In genomic region chrX:16589826-16590225, GRCh38 we compare ENCODE assay signal across 22 cellular contexts.
"Had no signal": no experiment of that assay in that cellular context is flagged by ENCODE, and none has a peak within 500 bp of the region (broad histone marks: within the 10 kb centered on the region; RNA-seq: fewer than 3 reads in every experiment).

No MANE protein-coding gene starts in this region.

- ATAC-seq: activated CD8-positive, alpha-beta T cell treated with anti-CD3 and anti-CD28 coated beads, Interleukin-2, amount 10 ng/mL, durations not matched to agents 7 days and 5 days; left lung; naive thymus-derived CD8-positive, alpha-beta T cell had no signal

- H3K27me3 ChIP-seq: brain microvascular endothelial cell, left lung, right atrium auricular region, spleen, testis, uterus had no signal

- H3K27me3 Mint-ChIP-seq: naive thymus-derived CD8-positive, alpha-beta T cell had no signal

- H3K27ac Mint-ChIP-seq: activated naive CD4-positive, alpha-beta T cell treated with anti-CD3 and anti-CD28 coated beads, Interleukin-2, amount 50 U/mL, for 72 hours; activated T-helper 1 cell treated with anti-CD3 and anti-CD28 coated beads, Interleukin-12 subunit alpha, Interleukin-12 subunit beta, Interleukin-2, Interleukin-4 antibody, amounts not matched to agents 30 ng/mL and 10 ng/mL and 1 ng/mL, durations not matched to agents 14 hours and 24 hours and 36 hours; immature natural killer cell; mesothelial cell of epicardium; naive thymus-derived CD8-positive, alpha-beta T cell had no signal

- H3K4me3 ChIP-seq: coronary artery, left lung, prostate gland, right atrium auricular region, spleen, testis, uterus had no signal

- H3K27ac ChIP-seq: brain microvascular endothelial cell, coronary artery, left lung, prostate gland, right atrium auricular region, spleen, testis, uterus had no signal

- H3K4me1 ChIP-seq: left lung, prostate gland, spleen, testis, uterus had no signal

- DNase-seq: activated CD4-positive, alpha-beta T cell treated with anti-CD3 and anti-CD28 coated beads for 1 hour; activated CD4-positive, alpha-beta T cell treated with anti-CD3 and anti-CD28 coated beads, Interleukin-2, amount 50 U/mL, for 1 hour; aorta; cerebellar nuclear complex; immature natural killer cell; kidney glomerular epithelial cell; left lung; naive thymus-derived CD8-positive, alpha-beta T cell; spleen; stimulated activated CD4-positive, alpha-beta T cell treated with anti-CD3 and anti-CD28 coated beads, Interleukin-4, amount 100 ng/mL, for 1 hour; stimulated activated naive CD4-positive, alpha-beta T cell; testis; trophoblast cell; uterus had no signal

- H3K4me1 Mint-ChIP-seq: immature natural killer cell, mesothelial cell of epicardium had no signal

- H3K9me3 Mint-ChIP-seq: activated naive CD4-positive, alpha-beta T cell treated with anti-CD3 and anti-CD28 coated beads, Interleukin-2, amount 50 U/mL, for 72 hours; activated T-helper 1 cell treated with anti-CD3 and anti-CD28 coated beads, Interleukin-12 subunit alpha, Interleukin-12 subunit beta, Interleukin-2, Interleukin-4 antibody, amounts not matched to agents 30 ng/mL and 10 ng/mL and 1 ng/mL, durations not matched to agents 14 hours and 24 hours and 36 hours; naive thymus-derived CD8-positive, alpha-beta T cell had no signal

- H3K4me3 Mint-ChIP-seq: activated CD8-positive, alpha-beta T cell treated with anti-CD3 and anti-CD28 coated beads, Interleukin-2, amount 10 ng/mL, durations not matched to agents 7 days and 5 days; activated T-helper 1 cell treated with anti-CD3 and anti-CD28 coated beads, Interleukin-12 subunit alpha, Interleukin-12 subunit beta, Interleukin-2, Interleukin-4 antibody, amounts not matched to agents 30 ng/mL and 10 ng/mL and 1 ng/mL, durations not matched to agents 14 hours and 24 hours and 36 hours; immature natural killer cell; mesothelial cell of epicardium; naive thymus-derived CD8-positive, alpha-beta T cell had no signal

- H3K9me3 ChIP-seq: left lung, prostate gland, testis, uterus had no signal

- H3K36me3 ChIP-seq: brain microvascular endothelial cell, prostate gland, right atrium auricular region, uterus had no signal
